In genomic region chr6:2988076-2988425, GRCh38 we compare ENCODE assay signal across 8 cellular contexts. TPM values are rescaled to one million over a fixed set of nuclear protein-coding genes. Genes with fewer than 3 reads are reported as not detected.
DNase-seq lines count a peak whose midpoint lies in the region; ATAC-seq and TF ChIP-seq lines count a peak whose summit lies in the region.

No MANE protein-coding gene starts in this region.

- H3K4me1 ChIP-seq in SJCRH30 (peaks cover 5% of the 10 kb centered on the region; the same call in 1 of the 2 replicates), esophagus muscularis mucosa (peaks cover 20 to 43% (median 31%) of the 10 kb centered on the region in 4 donors), rectal smooth muscle tissue (ENCODE audit: control insufficient read depth, insufficient read depth, low read length) (peaks cover 11% of the 10 kb centered on the region)

- H3K9me3 ChIP-seq in SJCRH30 (replicated peaks): no peaks in the 10 kb centered on the region
- H3K9me3 ChIP-seq in esophagus muscularis mucosa: no peaks in the 10 kb centered on the region

- intact Hi-C loops in esophagus muscularis mucosa (cut with DNase I): loop anchor here (1.0 to 5.0 kb wide), 2 partner anchors 36 to 146 kb away; partner anchors contain the start of gene SERPINB1

- H3K9ac ChIP-seq in rectal smooth muscle tissue (ENCODE audit: low read length): no peak overlapping the region

- H3K4me3 ChIP-seq in GM12875 (ENCODE audit: low read depth, low read length) (peak overlapping the region; percentile 60), SJCRH30 (peak overlapping the region; percentile 68), esophagus muscularis mucosa (peak overlapping the region; percentile 76 to 90 (median 86)), rectal smooth muscle tissue (ENCODE audit: low read length) (peak overlapping the region; percentile 92)

- H3K27ac ChIP-seq in SJCRH30 (peak overlapping the region; percentile 91), esophagus muscularis mucosa (replicated peaks in 1 of 4) (peak overlapping the region; percentile 91 to 99 (median 94)), rectal smooth muscle tissue (ENCODE audit: low read depth, low read length) (peak overlapping the region; percentile 92)

- DNase-seq in SJCRH30 (no peak), esophagus muscularis mucosa (ENCODE audit: extremely low spot score) (no peak), RPMI8226 (no peak), DMS79 (lab: John Stamatoyannopoulos, UW) (no peak)

- 25% methylated on average over 3 of the region's 3 CpGs for WGBS in esophagus muscularis mucosa

- H3K27me3 ChIP-seq in SJCRH30 (no peaks in the 10 kb centered on the region), esophagus muscularis mucosa (no peaks in the 10 kb centered on the region), rectal smooth muscle tissue (ENCODE audit: control insufficient read depth, insufficient read depth, low read length) (no peaks in the 10 kb centered on the region)

- TF ChIP-seq EP300 in esophagus muscularis mucosa (IDR thresholded peaks at IDR 0.05): no peak

- TF ChIP-seq CTCF in GM12875 (IDR thresholded peaks at IDR 0.05; ENCODE audit: borderline replicate concordance, insufficient read depth, low read depth, low read length) (no peak), esophagus muscularis mucosa (IDR thresholded peaks at IDR 0.05) (no peak)

- ATAC-seq in GM21526 (IDR thresholded peaks at IDR 0.05; ENCODE audit: low FRiP score, unreplicated experiment) (no peak), GM18519 (IDR thresholded peaks at IDR 0.05; ENCODE audit: low FRiP score, unreplicated experiment) (no peak)

- H3K36me3 ChIP-seq in SJCRH30: no peaks in the 10 kb centered on the region
- H3K36me3 ChIP-seq in esophagus muscularis mucosa: no peaks in the 10 kb centered on the region
- H3K36me3 ChIP-seq in rectal smooth muscle tissue (ENCODE audit: control insufficient read depth, insufficient read depth, low read length): no peaks in the 10 kb centered on the region

- no peak for TF ChIP-seq POLR2A in esophagus muscularis mucosa (IDR thresholded peaks at IDR 0.05; ENCODE audit: low read depth)

RNA-seq across cellular contexts. Expression of gene NQO2, which starts 11.6 kb away (rescaled TPM):
- total RNA-seq in SJCRH30 (2014; rRNA removed; shearing (Covaris generic)): 15.4 and 17.5 TPM in 2 replicates
- 10 to 100 TPM; 22.9 to 31.3 (median 27.2) TPM for total RNA-seq in esophagus muscularis mucosa

RNA-seq across cellular contexts. Expression of gene SERPINB6, which starts 16.7 kb away (rescaled TPM):
- total RNA-seq in SJCRH30 (2014; rRNA removed; shearing (Covaris generic)): 60.4 and 62.5 TPM in 2 replicates
- total RNA-seq in esophagus muscularis mucosa: 100 to 1,000 TPM; 114 to 125 (median 124) TPM
